21 cellular contexts compared by ENCODE assay signal in the genomic region with DNA sequence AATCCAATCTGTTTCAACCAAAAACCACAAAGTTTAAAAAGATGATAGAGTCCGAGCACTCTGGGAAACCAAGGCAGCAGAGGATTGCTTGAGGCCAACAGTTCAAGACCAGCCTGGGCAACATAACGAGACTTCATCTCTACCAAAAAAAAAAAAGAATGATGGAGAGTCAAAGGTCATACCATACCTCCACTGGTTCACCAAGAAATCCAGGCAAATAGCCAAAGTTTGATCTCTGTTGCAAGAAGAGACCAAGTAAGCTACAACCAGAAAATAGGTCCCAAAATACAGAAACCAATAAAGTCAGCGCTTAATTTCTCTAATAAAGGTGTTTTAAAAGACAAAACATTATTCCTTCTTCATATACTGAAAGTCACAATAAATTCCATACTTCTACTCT.
"Had no signal": no experiment of that assay in that cellular context is flagged by ENCODE, and none has a peak within 500 bp of the region (broad histone marks: within the 10 kb centered on the region; RNA-seq: fewer than 3 reads in every experiment).

No MANE protein-coding gene starts in this region.

- DNase-seq: Kasumi-1, MV-4-11, NCI-H1048, NCI-H1105, NCI-H1417, NCI-H1436 treated with DMSO at 0.1 percent for 48 hours, NCI-H1694, NCI-H187 treated with DMSO at 0.1 percent for 48 hours, NCI-H2029 treated with DMSO at 0.1 percent for 48 hours, NCI-H2171 treated with DMSO at 0.1 percent for 48 hours, NCI-H524, NCI-H526 treated with DMSO at 0.1 percent for 48 hours, NCI-H748 treated with DMSO at 0.1 percent for 48 hours, Right ventricle myocardium superior, RPMI8226, SIG-M5 had no signal

- H3K27ac ChIP-seq: KMS-11, SJSA1, SK-N-MC had no signal

- H3K4me3 ChIP-seq: K562, SJSA1, SK-N-MC had no signal

- H3K36me3 ChIP-seq: SJSA1 had no signal

- H3K9me3 ChIP-seq: SJSA1 had no signal

- H3K27ac Mint-ChIP-seq: IgD-negative memory B cell had no signal

- H3K27me3 ChIP-seq: SJSA1 had no signal

- ATAC-seq: K562 had no signal

- H3K27me3 Mint-ChIP-seq: IgD-negative memory B cell had no signal

- H3K9me3 Mint-ChIP-seq: IgD-negative memory B cell had no signal

- H3K4me1 ChIP-seq: SJSA1 had no signal

- H3K4me3 Mint-ChIP-seq: IgD-negative memory B cell had no signal
